Comparison of ENCODE assay signal across 8 cellular contexts in the genomic region with DNA sequence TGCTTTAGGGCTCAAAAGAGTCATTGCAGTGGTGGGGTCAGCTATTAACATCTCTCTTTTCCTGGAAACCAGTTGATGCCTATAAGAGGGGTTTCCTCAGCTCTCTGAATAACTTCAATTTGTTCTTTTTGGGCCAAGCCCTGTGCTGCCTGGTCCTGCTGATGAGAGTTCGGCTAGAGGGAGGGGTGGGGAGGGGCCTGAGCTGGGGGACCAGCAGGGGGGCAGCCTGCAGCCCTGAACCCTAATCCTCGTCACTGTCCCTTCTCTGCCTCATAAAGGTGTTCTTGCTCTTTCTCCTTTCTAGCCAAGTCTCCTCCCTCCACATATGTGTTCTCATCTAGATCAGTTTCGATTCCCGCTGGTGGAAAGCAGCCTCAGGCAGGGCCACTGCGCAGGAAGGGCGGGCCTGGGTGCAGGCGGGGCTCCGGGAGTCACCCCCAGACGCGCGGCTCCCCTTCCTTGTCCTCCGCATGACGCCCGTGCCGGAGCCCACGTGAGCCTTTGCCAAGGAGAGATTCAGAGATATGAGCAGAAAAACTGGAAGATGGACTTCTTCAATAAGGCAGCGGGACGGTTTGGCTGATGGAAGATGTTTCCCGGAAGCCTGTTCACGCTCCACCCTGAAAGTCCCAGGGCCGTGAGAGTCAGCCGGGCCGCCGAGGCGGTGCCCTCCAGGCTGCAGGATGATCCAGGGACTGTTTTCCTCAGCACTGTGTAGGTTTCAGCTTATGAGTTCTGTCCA. TPM values are rescaled to one million over a fixed set of nuclear protein-coding genes. Genes with fewer than 3 reads are reported as not detected.
DNase-seq lines count a peak whose midpoint lies in the region; ATAC-seq, FAIRE-seq and TF ChIP-seq lines count a peak whose summit lies in the region.

No MANE protein-coding gene starts in this region.

- H3K4me1 ChIP-seq in right atrium auricular region (peaks cover 0 to 12% of the 10 kb centered on the region in 2 donors), psoas muscle (no peaks in the 10 kb centered on the region)

- H3K4me1 Mint-ChIP-seq in T-helper 17 cell: peaks cover 20% of the 10 kb centered on the region

- H3K4me3 ChIP-seq in right atrium auricular region: peak overlapping the region; percentile 52 to 62
- H3K4me3 ChIP-seq in psoas muscle: peak overlapping the region; percentile 69

- CTCF ChIA-PET in GM10248 (lab: Yijun Ruan, JAX): interaction anchor here (0.7 to 5.8 kb wide), 2 partner anchors 11 to 120 kb away, joined by 3 to 52 read pairs; a partner anchor contains a TSS

- intact Hi-C loops in psoas muscle (cut with DNase I): no loop called here

- H3K27me3 Mint-ChIP-seq in T-helper 17 cell: no peaks in the 10 kb centered on the region

- H3K36me3 ChIP-seq in right atrium auricular region: no peaks in the 10 kb centered on the region
- no peaks in the 10 kb centered on the region for H3K36me3 ChIP-seq in psoas muscle (ENCODE audit: insufficient read depth in 1 of 2, low read depth in 1 of 2)

- H3K36me3 Mint-ChIP-seq in T-helper 17 cell (ENCODE audit: low read depth): no peaks in the 10 kb centered on the region

- POLR2A ChIA-PET in GM10248 (lab: Yijun Ruan, JAX): no interaction called here

- peak overlapping the region; percentile 95 for H3K27ac Mint-ChIP-seq in T-helper 17 cell

- H3K27ac ChIP-seq in right atrium auricular region (peak overlapping the region; percentile 84 to 88), psoas muscle (peak overlapping the region; percentile 74)

- ATAC-seq in HG02588 (IDR thresholded peaks at IDR 0.05; ENCODE audit: unreplicated experiment) (peak; percentile 80), T-helper 17 cell (peak; percentile 99), psoas muscle (peak; percentile 80 to 94 (median 89))

- WGBS in psoas muscle, 3 donors: 1 to 4% (median 1%) methylated on average over 25 of the region's 25 CpGs

- TF ChIP-seq CTCF in GM10248 (IDR thresholded peaks at IDR 0.05; ENCODE audit: control extremely low read depth, extremely low read depth, low read depth, missing control alignments) (no peak), right atrium auricular region (IDR thresholded peaks at IDR 0.05) (no peak), psoas muscle (IDR thresholded peaks at IDR 0.05) (no peak)

- DNase-seq in GM10248 (ENCODE audit: extremely low spot score): peak; percentile 85
- peak; percentile 77 for DNase-seq in NCI-H1105 treated with DMSO at 0.1 percent for 48 hours (lab: John Stamatoyannopoulos, UW)
- DNase-seq in T-helper 17 cell: peak; percentile 58 to 73 (median 73)
- peak in 52 of 56 donors; percentile 17 to 82 (median 62) for DNase-seq in amygdala (lab: John Stamatoyannopoulos, UW)
- peak; percentile 89 for DNase-seq in right atrium auricular region (ENCODE audit: low spot score)
- DNase-seq in psoas muscle: peak; percentile 84 to 88
- DNase-seq in urothelium cell line (ENCODE audit: low spot score): peak; percentile 73

- H3K27me3 ChIP-seq in right atrium auricular region (no peaks in the 10 kb centered on the region), psoas muscle (ENCODE audit: insufficient read depth in 3 of 3, low read length in 2 of 3) (no peaks in the 10 kb centered on the region)

- peak; percentile 13 for FAIRE-seq in urothelium cell line (lab: Jason Lieb, UNC)

- no peaks in the 10 kb centered on the region for H3K9me3 ChIP-seq in T-helper 17 cell (ENCODE audit: control insufficient read depth, low read length, poor library complexity, severe bottlenecking)
- H3K9me3 ChIP-seq in right atrium auricular region: no peaks in the 10 kb centered on the region
- H3K9me3 ChIP-seq in psoas muscle: no peaks in the 10 kb centered on the region

- H3K4me3 Mint-ChIP-seq in T-helper 17 cell: peak overlapping the region; percentile 97

RNA-seq across cellular contexts. Expression of a gene that starts 15.0 kb away (rescaled TPM):
- total RNA-seq in T-helper 17 cell: 10 to 100 TPM; 18.9 to 19.5 TPM
- total RNA-seq in right atrium auricular region: 10 to 100 TPM; 39.6 to 51.0 TPM
- 10 to 100 TPM; 22.9 to 41.0 (median 35.1) TPM for total RNA-seq in psoas muscle
- polyA plus RNA-seq in psoas muscle: 10 to 100 TPM; 26.4 to 32.0 (median 30.1) TPM

Comparison
In these comparisons a context has a peak if more than half of its experiments do, and no peak if none do; other contexts are left out.
1. Peak in every context shown above with its lines: DNase-seq, ATAC-seq, H3K4me3 ChIP-seq and H3K27ac ChIP-seq.